Comparison of ENCODE assay signal across 1 cellular context in genomic region chr1:1574721-1575537, GRCh38.
TF ChIP-seq lines count a peak whose summit lies in the region.

TSS of gene SSU72 (minus strand) at chr1:1574863. CDS start at chr1:1574557, 306 bp downstream.

TF ChIP-seq in K562, 482 proteins besides CTCF, POLR2A, EP300 and RAD21 (continued from another document):
- TF ChIP-seq ID3 (CRISPR knock-in tag; IDR thresholded peaks at IDR 0.05) (no peak), ID3 (tag; IDR thresholded peaks at IDR 0.05) (peak; percentile 66), MLLT1 (IDR thresholded peaks at IDR 0.05) (peak in 1 of 2 experiments; percentile 97; a peak in 2 of 4 replicates), CEBPG (CRISPR knock-in tag; IDR thresholded peaks at IDR 0.05) (peak; percentile 18; the same call in 1 of the 2 replicates), CEBPG (tag; conservative IDR thresholded peaks at IDR 0.05 in 1 of 2, IDR thresholded peaks at IDR 0.05 in 1 of 2) (no peak), MAFK (IDR thresholded peaks at IDR 0.05; ENCODE audit: low read length) (peak; percentile 36; the same call in 1 of the 2 replicates), ESRRA (IDR thresholded peaks at IDR 0.05; ENCODE audit: borderline replicate concordance, low read depth) (peak; percentile 28; the same call in 1 of the 2 replicates), ZNF639 (CRISPR knock-in tag; conservative IDR thresholded peaks at IDR 0.05 in 1 of 2, IDR thresholded peaks at IDR 0.05 in 1 of 2) (peak in 1 of 2 experiments; percentile 97; a peak in 2 of 4 replicates), NFRKB (IDR thresholded peaks at IDR 0.05; ENCODE audit: low read depth) (peak; percentile 79), GTF2E2 (tag; IDR thresholded peaks at IDR 0.05) (peak; percentile 95), NR2C2 (CRISPR knock-in tag; IDR thresholded peaks at IDR 0.05) (peak; percentile 80; the same call in 1 of the 2 replicates), NR2C2 (tag; IDR thresholded peaks at IDR 0.05) (peak; percentile 90)
